ENCODE assay signal across 10 cellular contexts in the genomic region with DNA sequence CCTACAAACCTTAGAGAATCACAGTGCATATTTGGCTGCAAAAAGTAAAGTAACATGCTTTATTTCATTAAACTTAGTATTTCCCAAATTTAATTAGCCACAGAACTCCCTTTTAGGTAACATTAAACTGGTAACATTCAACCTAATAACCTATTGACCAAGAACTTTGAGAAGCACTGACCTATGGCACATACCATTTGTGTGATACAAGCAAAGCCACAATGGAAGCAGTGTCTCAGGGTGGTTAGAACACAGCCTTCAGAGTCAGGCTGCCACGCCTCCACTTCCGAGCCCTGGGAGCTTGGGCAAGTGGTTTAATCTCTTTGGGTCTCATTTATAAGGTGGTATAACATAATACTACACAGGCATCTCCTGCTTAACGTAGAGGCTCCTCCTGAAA.
"Had no signal": no experiment of that assay in that cellular context is flagged by ENCODE, and none has a peak within 500 bp of the region (broad histone marks: within the 10 kb centered on the region; RNA-seq: fewer than 3 reads in every experiment).

No MANE protein-coding gene starts in this region.

- DNase-seq: activated CD4-positive, alpha-beta memory T cell treated with anti-CD3 and anti-CD28 coated beads for 36 hours; activated gamma-delta T cell; activated T-cell treated with anti-CD3 and anti-CD28 coated beads, Interleukin-2, amount 50 U/mL, for 4 hours; naive thymus-derived CD4-positive, alpha-beta T cell; sigmoid colon; stimulated activated CD4-positive, alpha-beta T cell treated with anti-CD3 and anti-CD28 coated beads, Interleukin-4, amount 100 ng/mL, for 24 hours had no signal

- H3K27ac ChIP-seq: neutrophil, sigmoid colon, thoracic aorta had no signal

- H3K27me3 ChIP-seq: neutrophil, sigmoid colon had no signal

- H3K36me3 ChIP-seq: neutrophil, sigmoid colon, thoracic aorta had no signal

- ATAC-seq: activated CD4-positive, CD25-positive, alpha-beta regulatory T cell treated with anti-CD3 and anti-CD28 coated beads, Interleukin-2, amount 50 U/mL, for 24 hours; activated T-cell treated with anti-CD3 and anti-CD28 coated beads, Interleukin-2, amount 50 U/mL, for 4 hours; naive thymus-derived CD4-positive, alpha-beta T cell had no signal

- H3K4me1 ChIP-seq: sigmoid colon had no signal

- H3K4me3 ChIP-seq: lung, sigmoid colon, thoracic aorta had no signal

- H3K9me3 ChIP-seq: neutrophil, sigmoid colon, thoracic aorta had no signal
